In genomic region chr15:52019394-52020252, GRCh38 we compare ENCODE assay signal across 1 cellular context.
TF ChIP-seq lines count a peak whose summit lies in the region.

No MANE protein-coding gene starts in this region.

TF ChIP-seq in IMR-90, 13 proteins besides CTCF, POLR2A, EP300 and RAD21 (continued from another document):
- TF ChIP-seq ELK1 (IDR thresholded peaks at IDR 0.05; ENCODE audit: borderline replicate concordance, low read depth, low read length) (no peak), MAFK (IDR thresholded peaks at IDR 0.05; ENCODE audit: low read depth, low read length) (no peak), CEBPB (IDR thresholded peaks at IDR 0.05; ENCODE audit: low read depth, low read length) (peak; percentile 67; the same call in 1 of the 2 replicates), SMC3 (IDR thresholded peaks at IDR 0.05; ENCODE audit: low read depth, low read length) (peak; percentile 17; the same call in 1 of the 2 replicates)
